ENCODE assay signal across 24 cellular contexts in genomic region chr16:49929606-49930005, GRCh38.
"Had no signal": no experiment of that assay in that cellular context is flagged by ENCODE, and none has a peak within 500 bp of the region (broad histone marks: within the 10 kb centered on the region; RNA-seq: fewer than 3 reads in every experiment).

No MANE protein-coding gene starts in this region.

- H3K27ac Mint-ChIP-seq: effector memory CD8-positive, alpha-beta T cell; immature natural killer cell; memory B cell; mesothelial cell of epicardium; naive B cell; nephron progenitor cell; stimulated activated memory B cell treated with anti-CD40 and anti-IgM and Interleukin-4, amounts not matched to agents 10 μg/mL and 1 μg/mL and 100 μg/mL, for 72 hours; type B pancreatic cell had no signal

- H3K4me1 Mint-ChIP-seq: central memory CD8-positive, alpha-beta T cell; immature natural killer cell; memory B cell; naive B cell; stimulated activated memory B cell treated with anti-CD40 and anti-IgM and Interleukin-4, amounts not matched to agents 10 μg/mL and 1 μg/mL and 100 μg/mL, for 72 hours had no signal

- H3K4me3 Mint-ChIP-seq: central memory CD8-positive, alpha-beta T cell; effector memory CD8-positive, alpha-beta T cell; immature natural killer cell; memory B cell; mesothelial cell of epicardium; naive B cell; nephron progenitor cell; stimulated activated memory B cell treated with anti-CD40 and anti-IgM and Interleukin-4, amounts not matched to agents 10 μg/mL and 1 μg/mL and 100 μg/mL, for 72 hours; type B pancreatic cell had no signal

- H3K9me3 Mint-ChIP-seq: central memory CD8-positive, alpha-beta T cell; effector memory CD8-positive, alpha-beta T cell; immature natural killer cell; memory B cell; mesothelial cell of epicardium; naive B cell; nephron progenitor cell; stimulated activated memory B cell treated with anti-CD40 and anti-IgM and Interleukin-4, amounts not matched to agents 10 μg/mL and 1 μg/mL and 100 μg/mL, for 72 hours; type B pancreatic cell had no signal

- ATAC-seq: effector memory CD8-positive, alpha-beta T cell; left lobe of liver; mucosa of descending colon; stimulated activated memory B cell treated with anti-CD40 and anti-IgM and Interleukin-4, amounts not matched to agents 10 μg/mL and 1 μg/mL and 100 μg/mL, for 72 hours; stimulated activated naive CD8-positive, alpha-beta T cell treated with anti-CD3 and anti-CD28 coated beads, Interleukin-15, Interleukin-2, amounts not matched to agents 100 U/mL and 50 U/mL, for 24 hours had no signal

- DNase-seq: cortex of kidney; effector memory CD8-positive, alpha-beta T cell; erythroblast; hypothalamus; immature natural killer cell; mucosa of descending colon; naive B cell; nephron progenitor cell; nucleus accumbens; right cardiac atrium; small intestine; stimulated activated CD4-positive, alpha-beta T cell treated with anti-CD3 and anti-CD28 coated beads, Interleukin-12 subunit alpha, Interleukin-12 subunit beta, amount 100 ng/mL, for 4 hours; stimulated activated CD4-positive, alpha-beta T cell treated with anti-CD3 and anti-CD28 coated beads, Interleukin-1b, Interleukin-23, amount 100 ng/mL, for 48 hours; stimulated activated CD4-positive, alpha-beta T cell treated with anti-CD3 and anti-CD28 coated beads, Interleukin-4, amount 100 ng/mL, for 24 hours; stimulated activated naive CD8-positive, alpha-beta T cell treated with anti-CD3 and anti-CD28 coated beads, Interleukin-15, Interleukin-2, amounts not matched to agents 100 U/mL and 50 U/mL, for 24 hours; substantia nigra; testis; tibial artery had no signal

- H3K36me3 Mint-ChIP-seq: immature natural killer cell; memory B cell; mesothelial cell of epicardium; naive B cell; stimulated activated memory B cell treated with anti-CD40 and anti-IgM and Interleukin-4, amounts not matched to agents 10 μg/mL and 1 μg/mL and 100 μg/mL, for 72 hours; type B pancreatic cell had no signal
